In genomic region chr10:6912424-6912823, GRCh38 we compare ENCODE assay signal across 11 cellular contexts.
A peak's percentile ranks its signal among the peaks of the same experiment; 100 is the strongest.
DNase-seq lines count a peak whose midpoint lies in the region; ATAC-seq, FAIRE-seq and TF ChIP-seq lines count a peak whose summit lies in the region.
"Had no signal": no experiment of that assay in that cellular context is flagged by ENCODE, and none has a peak within 500 bp of the region (broad histone marks: within the 10 kb centered on the region; RNA-seq: fewer than 3 reads in every experiment).

No MANE protein-coding gene starts in this region.

- no peaks in the 10 kb centered on the region; the same call in 1 of the 3 replicates for H3K9me3 ChIP-seq in GM12878 (replicated peaks; ENCODE audit: control insufficient read depth, insufficient read depth, low read length)
- H3K9me3 ChIP-seq: SJCRH30 had no signal

- RAD21 ChIA-PET in GM12878 (lab: Charles Lee; ENCODE audit: unreplicated experiment), result no interaction called here

- TF ChIP-seq EP300 in GM12878 (IDR thresholded peaks at IDR 0.05; ENCODE audit: borderline replicate concordance in 1 of 2, control insufficient read depth in 1 of 2, low read depth in 2 of 2, low read length in 2 of 2), result no peak

- H3K4me3 ChIP-seq in GM12878 (no peak overlapping the region), rectal smooth muscle tissue (ENCODE audit: low read length) (no peak overlapping the region)
- H3K4me3 ChIP-seq: SJCRH30 had no signal

- FAIRE-seq in HTR-8/SVneo (lab: Jason Lieb, UNC) (no peak), GM12878 (lab: Jason Lieb, UNC) (peak; percentile 56)
- FAIRE-seq: islet of Langerhans had no signal

- H3K4me1 ChIP-seq in GM12878 (ENCODE audit: control insufficient read depth, insufficient read depth, low read length), result peaks cover 17% of the 10 kb centered on the region
- peaks cover 7% of the 10 kb centered on the region for H3K4me1 ChIP-seq in rectal smooth muscle tissue (ENCODE audit: control insufficient read depth, insufficient read depth, low read length)
- H3K4me1 ChIP-seq: SJCRH30 had no signal

- H2AFZ ChIP-seq in GM12878 (ENCODE audit: control insufficient read depth, low read depth, low read length), result no peak overlapping the region

- BruUV-seq in GM12878 (replicated peaks; lab: Mats Ljungman, UMichigan), result no TSS peak

- no peaks in the 10 kb centered on the region for H4K20me1 ChIP-seq in GM12878 (ENCODE audit: control insufficient read depth, insufficient read depth)

- no peaks in the 10 kb centered on the region for H3K79me2 ChIP-seq in GM12878 (ENCODE audit: control insufficient read depth, insufficient read depth, low read length)

- no peaks in the 10 kb centered on the region for H3K36me3 ChIP-seq in GM12878 (ENCODE audit: control insufficient read depth in 2 of 2, insufficient read depth in 2 of 2, low read length in 1 of 2)
- no peaks in the 10 kb centered on the region for H3K36me3 ChIP-seq in rectal smooth muscle tissue (ENCODE audit: control insufficient read depth, insufficient read depth, low read length)
- H3K36me3 ChIP-seq: SJCRH30, WERI-Rb-1 had no signal

- ATAC-seq in GM19023 (IDR thresholded peaks at IDR 0.05; ENCODE audit: unreplicated experiment) (peak; percentile 64), GM12878 (peak; percentile 54), GM21529 (IDR thresholded peaks at IDR 0.05; ENCODE audit: unreplicated experiment) (no peak)

- TF ChIP-seq CTCF in GM12878 (IDR thresholded peaks at IDR 0.05 in 2 of 3, conservative IDR thresholded peaks at IDR 0.05 in 1 of 3; ENCODE audit: control insufficient read depth in 2 of 3, extremely low read depth in 1 of 3, insufficient read depth in 1 of 3, low read depth in 3 of 3, low read length in 3 of 3), result no peak

- H3K27ac ChIP-seq in GM12878 (ENCODE audit: control insufficient read depth, insufficient read depth) (no peak overlapping the region), rectal smooth muscle tissue (ENCODE audit: low read depth, low read length) (peak overlapping the region; percentile 28)
- H3K27ac ChIP-seq: SJCRH30, WERI-Rb-1 had no signal

- H3K9ac ChIP-seq in GM12878 (ENCODE audit: control insufficient read depth, insufficient read depth, low read length) (no peak overlapping the region), rectal smooth muscle tissue (ENCODE audit: low read length) (no peak overlapping the region)

- no peak for TF ChIP-seq RAD21 in GM12878 (IDR thresholded peaks at IDR 0.05; ENCODE audit: insufficient read depth, low read depth, low read length)

- SMC1A ChIA-PET in GM12878 (lab: Charles Lee; ENCODE audit: uncharacterized antibody, unreplicated experiment), result no interaction called here

- DNase-seq in HTR-8/SVneo (ENCODE audit: insufficient read length, low spot score) (peak; percentile 53), GM12878 (ENCODE audit: low read depth, low spot score) (no peak), NCI-H2227 treated with DMSO at 0.1 percent for 48 hours (lab: John Stamatoyannopoulos, UW) (no peak)
- DNase-seq in activated effector memory CD4-positive, alpha-beta T cell treated with Interleukin-2 at 50 U/mL for 16 hours, result no peak
- DNase-seq: NCI-H1694, SJCRH30, WERI-Rb-1 had no signal

- intact Hi-C loops in GM12878 (cut with micrococcal nuclease; ENCODE audit: unreplicated experiment), result no loop called here

- POLR2A ChIA-PET in GM12878 (lab: Charles Lee), result no interaction called here

- in situ Hi-C loops in GM12878 (cut with MboI), result loop anchor here (5.0 kb wide), 1 partner anchor 505 kb away; no protein-coding TSS in a partner anchor

- H3K4me2 ChIP-seq in GM12878 (ENCODE audit: control insufficient read depth, insufficient read depth), result peak overlapping the region; percentile 17

- 8% methylated on average over 5 of the region's 5 CpGs for WGBS in GM12878 (ENCODE audit: insufficient coverage, insufficient replicate concordance, low lambda C conversion rate, missing lambda C conversion rate)

- CTCF ChIA-PET in GM12878 (lab: Yijun Ruan, JAX), result interaction anchor here (0.7 kb wide), 1 partner anchor 8 kb away, joined by 3 read pairs; no protein-coding TSS in a partner anchor

- no peak for TF ChIP-seq POLR2A in GM12878 (IDR thresholded peaks at IDR 0.05; ENCODE audit: low read depth, low read length)

- peaks cover 0 to 4% of the 10 kb centered on the region in 2 experiments; a peak in 1 of 4 replicates for H3K27me3 ChIP-seq in GM12878 (replicated peaks in 1 of 2; ENCODE audit: control insufficient read depth in 2 of 2, insufficient read depth in 2 of 2, low read length in 1 of 2)
- H3K27me3 ChIP-seq in rectal smooth muscle tissue (ENCODE audit: control insufficient read depth, insufficient read depth, low read length), result no peaks in the 10 kb centered on the region
- H3K27me3 ChIP-seq: SJCRH30 had no signal

TF ChIP-seq in GM12878, 131 proteins besides CTCF, POLR2A, EP300 and RAD21:
- TF ChIP-seq RUNX3 (IDR thresholded peaks at IDR 0.05; ENCODE audit: low read length) (peak; percentile 54; the same call in 1 of the 2 replicates), NR2C1 (IDR thresholded peaks at IDR 0.05) (no peak), TCF3 (IDR thresholded peaks at IDR 0.05; ENCODE audit: borderline replicate concordance, insufficient read depth, low read depth, low read length) (peak; percentile 76; the same call in 1 of the 2 replicates), CREB1 (IDR thresholded peaks at IDR 0.05; ENCODE audit: low read depth) (no peak), SUPT20H (IDR thresholded peaks at IDR 0.05; ENCODE audit: borderline replicate concordance, control insufficient read depth, low read depth, low read length) (no peak)
